ENCODE assay signal across 1 cellular context in the genomic region with DNA sequence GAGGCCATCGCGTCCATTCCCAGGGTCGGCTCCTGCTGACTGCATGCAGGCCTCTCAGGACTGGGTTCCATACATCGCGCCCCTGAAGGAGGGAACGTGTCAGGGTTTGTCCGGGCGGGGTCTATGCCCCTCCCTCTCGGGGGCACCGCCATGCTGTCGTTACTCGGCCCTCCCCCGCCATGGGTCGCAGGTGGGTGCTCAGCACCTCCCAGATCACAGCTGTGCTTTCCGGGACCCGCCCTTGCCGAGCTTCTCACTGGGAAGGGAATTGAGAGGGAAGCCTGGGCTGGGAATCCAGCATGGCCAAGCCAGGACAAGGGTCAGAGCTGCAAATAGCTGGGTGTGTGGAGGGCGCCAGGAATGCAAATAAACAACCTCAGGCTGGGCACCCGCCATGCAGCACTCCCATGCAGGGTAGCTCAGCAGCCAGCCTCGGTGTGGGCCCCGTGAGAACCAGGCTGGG.
TF ChIP-seq lines count a peak whose summit lies in the region.

FRMD1 (minus strand) TSS at position 270 of the 463 bp plus-strand sequence; CDS start at position 152, 118 bp downstream.

TF ChIP-seq in H1, 55 proteins besides CTCF, POLR2A, EP300 and RAD21 (continued from another document):
- TF ChIP-seq SUZ12 (IDR thresholded peaks at IDR 0.05; ENCODE audit: low read length) (no peak), GTF2F1 (IDR thresholded peaks at IDR 0.05; ENCODE audit: borderline replicate concordance, low read depth, low read length) (no peak), NRF1 (IDR thresholded peaks at IDR 0.05; ENCODE audit: low read depth, low read length) (no peak), MAFK (IDR thresholded peaks at IDR 0.05; ENCODE audit: low read depth, low read length) (no peak), TAF7 (optimal IDR thresholded peaks at IDR 0.05; ENCODE audit: borderline replicate concordance, low read depth, low read length) (no peak), CBX5 (IDR thresholded peaks at IDR 0.05; ENCODE audit: low read depth, low read length) (no peak), TBP (IDR thresholded peaks at IDR 0.05; ENCODE audit: low read depth, low read length) (no peak), CBX8 (IDR thresholded peaks at IDR 0.05; ENCODE audit: borderline replicate concordance, low read depth, low read length) (no peak)
